ENCODE assay signal across 15 cellular contexts in the genomic region with DNA sequence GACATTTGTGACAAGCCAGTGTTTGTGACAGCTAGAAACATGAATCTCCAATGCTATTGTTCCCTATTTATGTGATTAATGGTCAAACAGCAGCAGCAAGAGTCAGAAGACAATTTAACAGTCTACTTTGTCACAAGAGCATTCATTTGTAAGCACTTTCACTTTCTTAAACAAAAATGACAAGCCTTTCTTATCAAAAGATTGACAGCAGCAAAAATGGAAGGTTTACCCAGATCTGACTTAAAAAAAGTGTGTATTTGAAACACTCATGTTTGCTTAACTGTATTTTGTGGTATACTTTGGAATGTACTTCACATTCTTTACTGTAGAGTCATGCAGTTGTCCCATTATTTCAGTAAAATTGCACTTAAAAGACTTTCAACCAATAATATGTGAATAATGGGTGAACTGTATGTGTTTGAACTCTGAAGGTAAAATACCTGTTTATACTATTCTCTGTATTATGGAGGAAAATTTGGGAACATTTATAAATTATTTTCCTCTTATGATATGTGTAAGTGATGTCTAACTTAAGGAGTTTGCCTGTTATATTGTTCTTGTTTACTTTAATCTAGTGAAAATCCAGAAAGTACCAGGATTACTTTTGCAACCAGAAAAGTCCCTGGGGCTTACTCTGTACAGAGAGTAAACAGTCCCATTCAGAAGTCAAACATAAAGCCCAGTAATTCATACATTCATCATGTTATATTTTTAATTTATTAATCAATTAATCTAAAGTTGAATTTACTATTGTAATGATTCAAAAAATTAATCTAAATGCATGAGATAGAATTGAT.
DNase-seq lines count a peak whose midpoint lies in the region; ATAC-seq, FAIRE-seq and TF ChIP-seq lines count a peak whose summit lies in the region.
"Had no signal": no experiment of that assay in that cellular context is flagged by ENCODE, and none has a peak within 500 bp of the region (broad histone marks: within the 10 kb centered on the region; RNA-seq: fewer than 3 reads in every experiment).

No MANE protein-coding gene starts in this region.

- no peaks in the 10 kb centered on the region for H3K27me3 ChIP-seq in heart right ventricle
- H3K27me3 ChIP-seq: BE2C had no signal

- in situ Hi-C loops in ACHN (cut with HindIII; ENCODE audit: low pct_ligation_motif_present, low pct_unique_long_range_greater_than_20kb, low sequenced_read_pairs) (no loop called here), astrocyte of the spinal cord (cut with HindIII; ENCODE audit: low sequenced_read_pairs) (no loop called here)

- H3K4me3 ChIP-seq in astrocyte of the spinal cord (ENCODE audit: low read depth, low read length) (no peak overlapping the region), heart right ventricle (no peak overlapping the region)

- TF ChIP-seq CTCF in astrocyte of the spinal cord (IDR thresholded peaks at IDR 0.05; ENCODE audit: low read depth, low read length) (no peak), heart right ventricle (IDR thresholded peaks at IDR 0.05) (no peak)

- peaks cover 0 to 13% (median 3%) of the 10 kb centered on the region in 11 donors for H3K9me3 ChIP-seq in heart right ventricle
- H3K9me3 ChIP-seq: BE2C had no signal

- intact Hi-C loops in heart right ventricle (cut with DNase I): no loop called here

- DNase-seq in ACHN (peak; percentile 85), HTR-8/SVneo (ENCODE audit: insufficient read length, low spot score) (peak; percentile 60), astrocyte of the spinal cord (ENCODE audit: low read depth, low spot score) (peak; percentile 89), kidney glomerular epithelial cell (lab: John Stamatoyannopoulos, UW) (peak; percentile 71), NCI-H446 treated with DMSO at 0.1 percent for 48 hours (lab: John Stamatoyannopoulos, UW) (no peak), iPS-NIHi7 (ENCODE audit: extremely low spot score) (no peak), heart right ventricle (no peak)
- DNase-seq: activated CD4-positive, alpha-beta T cell treated with anti-CD3 and anti-CD28 coated beads, Interleukin-2, amount 50 U/mL, for 4 hours; activated naive CD8-positive, alpha-beta T cell treated with anti-CD3 and anti-CD28 coated beads, Interleukin-2, amount 10 ng/mL, durations not matched to agents 7 days and 5 days; BE2C; erythroblast; NCI-H2171 treated with DMSO at 0.1 percent for 48 hours; stimulated activated CD4-positive, alpha-beta T cell treated with anti-CD3 and anti-CD28 coated beads, Interleukin-15, amount 100 ng/mL, for 24 hours had no signal

- ATAC-seq in HG03469 (IDR thresholded peaks at IDR 0.05; ENCODE audit: unreplicated experiment) (no peak), heart right ventricle (no peak)
- ATAC-seq: stimulated activated memory B cell treated with anti-CD40 and anti-IgM and Interleukin-4, amounts not matched to agents 10 μg/mL and 1 μg/mL and 100 μg/mL, for 72 hours had no signal

- H3K27ac ChIP-seq in heart right ventricle: no peak overlapping the region

- H3K4me1 ChIP-seq in heart right ventricle: no peaks in the 10 kb centered on the region
- H3K4me1 ChIP-seq: BE2C had no signal

- FAIRE-seq in HTR-8/SVneo (lab: Jason Lieb, UNC): no peak

- no peaks in the 10 kb centered on the region for H3K36me3 ChIP-seq in heart right ventricle
- H3K36me3 ChIP-seq: BE2C had no signal

Comparison
In these comparisons a context has a peak if more than half of its experiments do, and no peak if none do; other contexts are left out.
1. DNase-seq: peak in ACHN (single experiment), HTR-8/SVneo (single experiment), astrocyte of the spinal cord (single experiment) and kidney glomerular epithelial cell (single experiment); none in NCI-H446 treated with DMSO at 0.1 percent for 48 hours (single experiment), iPS-NIHi7 (single experiment) and heart right ventricle (0 of 2).